In the genomic region with DNA sequence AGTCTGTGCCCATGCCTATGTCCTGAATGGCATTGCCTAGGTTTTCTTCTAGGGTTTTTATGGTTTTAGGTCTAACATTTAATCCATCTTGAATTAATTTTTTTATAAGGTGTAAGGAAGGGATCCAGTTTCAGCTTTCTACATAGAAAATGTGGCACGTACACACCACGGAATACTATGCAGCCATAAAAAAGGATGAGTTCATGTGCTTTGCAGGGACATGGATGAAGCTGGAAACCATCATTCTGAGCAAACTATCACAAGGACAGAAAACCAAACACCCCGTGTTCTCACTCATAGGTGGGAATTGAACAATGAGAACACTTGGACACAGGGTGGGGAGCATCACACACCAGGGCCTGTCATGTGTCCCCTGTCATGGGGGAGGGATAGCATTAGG, we compare ENCODE assay signal across 4 cellular contexts. TPM values are rescaled to one million over a fixed set of nuclear protein-coding genes. Genes with fewer than 3 reads are reported as not detected.
"Had no signal": no experiment of that assay in that cellular context is flagged by ENCODE, and none has a peak within 500 bp of the region (broad histone marks: within the 10 kb centered on the region; RNA-seq: fewer than 3 reads in every experiment).

No MANE protein-coding gene starts in this region.

RNA-seq across cellular contexts. Expression of a gene that starts 26.8 kb away (rescaled TPM):
- total RNA-seq: HepG2, HT-29, IMR-90 had no signal
- polyA plus RNA-seq: HepG2, IgD-negative memory B cell, IMR-90 had no signal
